Comparison of ENCODE assay signal across 1 cellular context in genomic region chr16:49602201-49603041, GRCh38.
TF ChIP-seq lines count a peak whose summit lies in the region.

No MANE protein-coding gene starts in this region.

TF ChIP-seq in K562, 482 proteins besides CTCF, POLR2A, EP300 and RAD21 (continued from another document):
- TF ChIP-seq HOMEZ (CRISPR knock-in tag; IDR thresholded peaks at IDR 0.05) (no peak), ZKSCAN8 (CRISPR knock-in tag; IDR thresholded peaks at IDR 0.05) (0 out of 2 replicates have a peak, but pooled peaks have one; percentile 15)
